In the genomic region with DNA sequence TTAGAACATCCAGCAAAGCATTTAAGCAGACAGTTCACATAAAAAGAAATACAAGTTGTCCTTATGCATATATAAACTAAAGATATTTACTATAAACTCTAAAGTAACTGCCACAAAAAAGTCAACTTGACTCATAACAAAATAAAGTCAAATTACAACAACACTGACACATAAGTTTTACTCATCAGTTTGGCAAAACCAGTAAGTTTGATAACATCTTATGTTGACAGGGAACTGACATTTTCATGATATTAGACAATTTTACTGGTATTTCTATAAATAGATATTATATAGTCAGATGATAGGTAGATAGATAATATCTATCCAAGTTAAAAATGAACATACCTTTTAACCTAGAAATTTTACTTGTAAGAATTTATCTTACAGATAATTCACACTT, we compare ENCODE assay signal across 23 cellular contexts. TPM values are rescaled to one million over a fixed set of nuclear protein-coding genes. Genes with fewer than 3 reads are reported as not detected.
"Had no signal": no experiment of that assay in that cellular context is flagged by ENCODE, and none has a peak within 500 bp of the region (broad histone marks: within the 10 kb centered on the region; RNA-seq: fewer than 3 reads in every experiment).

No MANE protein-coding gene starts in this region.

- H2AFZ ChIP-seq: hepatocyte, neural progenitor cell, parathyroid adenoma had no signal

- DNase-seq: dorsolateral prefrontal cortex; effector CD4-positive, alpha-beta T cell; foreskin keratinocyte; heart left ventricle; kidney; mesendoderm; midbrain; naive thymus-derived CD4-positive, alpha-beta T cell; right lobe of liver; spleen; stimulated activated naive B cell treated with anti-CD40 and anti-IgM and Interleukin-4, amounts not matched to agents 10 μg/mL and 1 μg/mL and 100 μg/mL, for 72 hours; upper lobe of left lung; uterus had no signal

- H3K27ac ChIP-seq: dorsolateral prefrontal cortex, esophagus muscularis mucosa, foreskin keratinocyte, gastroesophageal sphincter, heart left ventricle, hepatocyte, neural progenitor cell, parathyroid adenoma, right lobe of liver, spleen, thoracic aorta, tibial nerve, upper lobe of left lung, uterus had no signal

- H3K36me3 ChIP-seq: esophagus muscularis mucosa, gastroesophageal sphincter, heart left ventricle, neural progenitor cell, right lobe of liver, spleen, thoracic aorta, tibial nerve, upper lobe of left lung, uterus had no signal

- H3K4me1 ChIP-seq: foreskin keratinocyte, gastroesophageal sphincter, heart left ventricle, neural progenitor cell, parathyroid adenoma, spleen, tibial nerve, upper lobe of left lung, uterus had no signal

- H3K79me2 ChIP-seq: hepatocyte, parathyroid adenoma had no signal

- ATAC-seq: foreskin keratinocyte; gastroesophageal sphincter; heart left ventricle; left lobe of liver; naive thymus-derived CD4-positive, alpha-beta T cell; right lobe of liver; stimulated activated naive B cell treated with anti-CD40 and anti-IgM and Interleukin-4, amounts not matched to agents 10 μg/mL and 1 μg/mL and 100 μg/mL, for 72 hours had no signal

- H3K27me3 ChIP-seq: gastroesophageal sphincter, neural progenitor cell, right lobe of liver, upper lobe of left lung, uterus had no signal

- H3K4me3 ChIP-seq: dorsolateral prefrontal cortex, esophagus muscularis mucosa, gastroesophageal sphincter, heart left ventricle, hepatocyte, lung, neural progenitor cell, right lobe of liver, spleen, thoracic aorta, tibial nerve, upper lobe of left lung, uterus had no signal

- H3K4me2 ChIP-seq: hepatocyte, neural progenitor cell had no signal

- H3K9me3 ChIP-seq: right lobe of liver, thoracic aorta, upper lobe of left lung, uterus had no signal

RNA-seq across cellular contexts. Expression of a gene that starts 9.9 kb away (rescaled TPM):
- total RNA-seq: progenitor cell of endocrine pancreas had no signal
- polyA plus RNA-seq: naive thymus-derived CD4-positive, alpha-beta T cell had no signal
